In the genomic region with DNA sequence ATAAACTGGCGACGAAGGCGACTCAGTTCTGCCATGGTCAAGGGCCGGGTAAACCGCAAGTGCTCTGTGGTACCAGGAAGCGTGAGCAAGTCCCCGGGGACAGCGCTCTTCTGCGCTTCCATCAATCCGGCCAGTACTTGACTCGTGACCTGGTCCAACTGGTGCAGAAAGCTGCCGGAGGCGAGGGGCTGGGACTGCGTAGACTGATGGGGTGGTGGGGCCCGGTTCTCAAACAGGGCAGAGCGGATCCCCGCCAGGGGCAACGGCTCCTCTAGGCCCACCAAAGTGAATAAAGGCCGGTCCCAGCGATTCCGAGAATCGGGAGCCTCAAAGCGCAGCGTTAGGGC, we compare ENCODE assay signal across 8 cellular contexts. TPM values are rescaled to one million over a fixed set of nuclear protein-coding genes. Genes with fewer than 3 reads are reported as not detected.
DNase-seq lines count a peak whose midpoint lies in the region; ATAC-seq and TF ChIP-seq lines count a peak whose summit lies in the region.

No MANE protein-coding gene starts in this region.

- H3K27ac Mint-ChIP-seq in CD8-positive, alpha-beta T cell, result peak overlapping the region; percentile 95
- H3K27ac Mint-ChIP-seq in activated T-helper 1 cell treated with anti-CD3 and anti-CD28 coated beads, Interleukin-12 subunit alpha, Interleukin-12 subunit beta, Interleukin-2, Interleukin-4 antibody, amounts not matched to agents 30 ng/mL and 10 ng/mL and 1 ng/mL, durations not matched to agents 14 hours and 24 hours and 36 hours, result peak overlapping the region; percentile 89

- H3K27me3 ChIP-seq in CD8-positive, alpha-beta T cell (ENCODE audit: insufficient read depth, low read length), result no peaks in the 10 kb centered on the region
- H3K27me3 ChIP-seq in KMS-11 (ENCODE audit: insufficient read depth, low read depth), result no peaks in the 10 kb centered on the region

- peak overlapping the region; percentile 88 for H3K9ac ChIP-seq in KMS-11

- H3K4me1 ChIP-seq in CD8-positive, alpha-beta T cell (ENCODE audit: insufficient read depth, low read length), result peaks cover 30% of the 10 kb centered on the region
- H3K4me1 ChIP-seq in KMS-11 (ENCODE audit: low read depth, poor library complexity, severe bottlenecking), result peaks cover 25% of the 10 kb centered on the region

- peak overlapping the region; percentile 92 for H3K4me3 Mint-ChIP-seq in CD8-positive, alpha-beta T cell
- H3K4me3 Mint-ChIP-seq in activated T-helper 1 cell treated with anti-CD3 and anti-CD28 coated beads, Interleukin-12 subunit alpha, Interleukin-12 subunit beta, Interleukin-2, Interleukin-4 antibody, amounts not matched to agents 30 ng/mL and 10 ng/mL and 1 ng/mL, durations not matched to agents 14 hours and 24 hours and 36 hours, result peak overlapping the region; percentile 93

- no peaks in the 10 kb centered on the region for H3K9me3 ChIP-seq in CD8-positive, alpha-beta T cell (ENCODE audit: low read length)

- H3K4me1 Mint-ChIP-seq in CD8-positive, alpha-beta T cell (ENCODE audit: low read depth), result peaks cover 38% of the 10 kb centered on the region
- peaks cover 39% of the 10 kb centered on the region for H3K4me1 Mint-ChIP-seq in activated T-helper 1 cell treated with anti-CD3 and anti-CD28 coated beads, Interleukin-12 subunit alpha, Interleukin-12 subunit beta, Interleukin-2, Interleukin-4 antibody, amounts not matched to agents 30 ng/mL and 10 ng/mL and 1 ng/mL, durations not matched to agents 14 hours and 24 hours and 36 hours (ENCODE audit: low read depth)

- H3K27me3 Mint-ChIP-seq in CD8-positive, alpha-beta T cell (ENCODE audit: low read depth), result no peaks in the 10 kb centered on the region
- H3K27me3 Mint-ChIP-seq in activated T-helper 1 cell treated with anti-CD3 and anti-CD28 coated beads, Interleukin-12 subunit alpha, Interleukin-12 subunit beta, Interleukin-2, Interleukin-4 antibody, amounts not matched to agents 30 ng/mL and 10 ng/mL and 1 ng/mL, durations not matched to agents 14 hours and 24 hours and 36 hours (ENCODE audit: insufficient read depth), result no peaks in the 10 kb centered on the region

- CTCF ChIA-PET in CD8-positive, alpha-beta T cell (lab: Charles Lee), result no interaction called here

- peak; percentile 8 for ATAC-seq in CD8-positive, alpha-beta T cell
- ATAC-seq in GM19395 (IDR thresholded peaks at IDR 0.05; ENCODE audit: unreplicated experiment), result peak; percentile 31
- ATAC-seq in omental fat pad (ENCODE audit: low FRiP score), result peak; percentile 53

- H3K36me3 Mint-ChIP-seq in CD8-positive, alpha-beta T cell, result peaks cover 31% of the 10 kb centered on the region
- peaks cover 39% of the 10 kb centered on the region for H3K36me3 Mint-ChIP-seq in activated T-helper 1 cell treated with anti-CD3 and anti-CD28 coated beads, Interleukin-12 subunit alpha, Interleukin-12 subunit beta, Interleukin-2, Interleukin-4 antibody, amounts not matched to agents 30 ng/mL and 10 ng/mL and 1 ng/mL, durations not matched to agents 14 hours and 24 hours and 36 hours (ENCODE audit: low read depth)

- intact Hi-C loops in CD8-positive, alpha-beta T cell (cut with DNase I, micrococcal nuclease), result loop anchor here (1.0 to 10.0 kb wide), 7 partner anchors 24 to 1162 kb away; a partner anchor contains a TSS
- intact Hi-C loops in activated T-helper 1 cell treated with anti-CD3 and anti-CD28 coated beads, Interleukin-12 subunit alpha, Interleukin-12 subunit beta, Interleukin-2, Interleukin-4 antibody, amounts not matched to agents 30 ng/mL and 10 ng/mL and 1 ng/mL, durations not matched to agents 14 hours and 24 hours and 36 hours (cut with micrococcal nuclease), result loop anchor here (1.0 to 10.0 kb wide), 6 partner anchors 24 to 798 kb away; a partner anchor contains a TSS

- POLR2A ChIA-PET in CD8-positive, alpha-beta T cell (lab: Charles Lee), result interaction anchor here (0.6 to 2.5 kb wide), 10 partner anchors 8 to 1396 kb away, joined by 3 to 33 read pairs (median 4); a partner anchor contains a TSS

- H3K79me2 ChIP-seq in KMS-11 (ENCODE audit: insufficient read depth, low read depth), result peaks cover 42% of the 10 kb centered on the region

- peak overlapping the region; percentile 80 for H3K4me3 ChIP-seq in CD8-positive, alpha-beta T cell (ENCODE audit: low read depth, low read length)
- peak overlapping the region; percentile 98 for H3K4me3 ChIP-seq in KMS-11 (IDR thresholded peaks at IDR 0.05; ENCODE audit: insufficient read depth, low read depth, low read length)

- H3K9me3 Mint-ChIP-seq in CD8-positive, alpha-beta T cell, result no peaks in the 10 kb centered on the region
- no peaks in the 10 kb centered on the region for H3K9me3 Mint-ChIP-seq in activated T-helper 1 cell treated with anti-CD3 and anti-CD28 coated beads, Interleukin-12 subunit alpha, Interleukin-12 subunit beta, Interleukin-2, Interleukin-4 antibody, amounts not matched to agents 30 ng/mL and 10 ng/mL and 1 ng/mL, durations not matched to agents 14 hours and 24 hours and 36 hours

- TF ChIP-seq CTCF in CD8-positive, alpha-beta T cell (IDR thresholded peaks at IDR 0.05), result no peak
- TF ChIP-seq CTCF in KMS-11 (conservative IDR thresholded peaks at IDR 0.05; ENCODE audit: low read depth, low read length), result no peak
- TF ChIP-seq CTCF in omental fat pad (IDR thresholded peaks at IDR 0.05), result no peak

- H3K27ac ChIP-seq in CD8-positive, alpha-beta T cell (ENCODE audit: low read depth, low read length), result peak overlapping the region; percentile 89
- peak overlapping the region; percentile 76 for H3K27ac ChIP-seq in KMS-11

- peak overlapping the region; percentile 54 for H2AFZ ChIP-seq in KMS-11 (ENCODE audit: low read depth)

- H3K4me2 ChIP-seq in KMS-11, result peak overlapping the region; percentile 85

- H3K36me3 ChIP-seq in CD8-positive, alpha-beta T cell (ENCODE audit: insufficient read depth, low read length), result no peaks in the 10 kb centered on the region
- no peaks in the 10 kb centered on the region for H3K36me3 ChIP-seq in KMS-11 (ENCODE audit: insufficient read depth)

- 0 out of 2 replicates have a peak, but pooled peaks cover 6% of the 10 kb centered on the region for H4K20me1 ChIP-seq in KMS-11 (ENCODE audit: insufficient read depth)

- DNase-seq in CD8-positive, alpha-beta T cell, result peak in 2 of 7 experiments; percentile 6 to 14
- no peak for DNase-seq in activated T-helper 1 cell treated with anti-CD3 and anti-CD28 coated beads, Interleukin-12 subunit alpha, Interleukin-12 subunit beta, Interleukin-2, Interleukin-4 antibody, amounts not matched to agents 30 ng/mL and 10 ng/mL and 1 ng/mL, durations not matched to agents 14 hours and 24 hours and 36 hours (ENCODE audit: low spot score)
- DNase-seq in globus pallidus (ENCODE audit: low spot score) (peak; percentile 7), omental fat pad (ENCODE audit: low spot score) (peak; percentile 24), NCI-H2171 treated with DMSO at 0.1 percent for 48 hours (lab: John Stamatoyannopoulos, UW) (no peak), SW 1271 (lab: John Stamatoyannopoulos, UW) (no peak)

RNA-seq across cellular contexts. Expression of a gene that starts 0.9 kb away (rescaled TPM):
- total RNA-seq in CD8-positive, alpha-beta T cell, result 10 to 100 TPM; 23.6 to 24.7 TPM
- total RNA-seq in activated T-helper 1 cell treated with anti-CD3 and anti-CD28 coated beads, Interleukin-12 subunit alpha, Interleukin-12 subunit beta, Interleukin-2, Interleukin-4 antibody, amounts not matched to agents 30 ng/mL and 10 ng/mL and 1 ng/mL, durations not matched to agents 14 hours and 24 hours and 36 hours, result 21.6 and 22.4 TPM in 2 replicates
- total RNA-seq in omental fat pad, result 10 to 100 TPM in 2 of 4 donors, 1 to 10 TPM in 2; 7.6 to 23.4 (median 10.2) TPM

RNA-seq across cellular contexts. Expression of a gene that starts 22.2 kb away (rescaled TPM):
- total RNA-seq in CD8-positive, alpha-beta T cell, result 10 to 100 TPM; 15.2 to 16.0 TPM
- 46.0 and 46.7 TPM in 2 replicates for total RNA-seq in activated T-helper 1 cell treated with anti-CD3 and anti-CD28 coated beads, Interleukin-12 subunit alpha, Interleukin-12 subunit beta, Interleukin-2, Interleukin-4 antibody, amounts not matched to agents 30 ng/mL and 10 ng/mL and 1 ng/mL, durations not matched to agents 14 hours and 24 hours and 36 hours
- total RNA-seq in omental fat pad, result 10 to 100 TPM; 35.9 to 54.7 (median 43.2) TPM

RNA-seq across cellular contexts. Expression of a gene that starts 23.3 kb away (rescaled TPM):
- 10 to 100 TPM; 38.4 to 39.7 TPM for total RNA-seq in CD8-positive, alpha-beta T cell
- 44.9 and 47.5 TPM in 2 replicates for total RNA-seq in activated T-helper 1 cell treated with anti-CD3 and anti-CD28 coated beads, Interleukin-12 subunit alpha, Interleukin-12 subunit beta, Interleukin-2, Interleukin-4 antibody, amounts not matched to agents 30 ng/mL and 10 ng/mL and 1 ng/mL, durations not matched to agents 14 hours and 24 hours and 36 hours
- 10 to 100 TPM; 43.6 to 55.9 (median 52.6) TPM for total RNA-seq in omental fat pad

RNA-seq across cellular contexts. Expression of a gene that starts 42.3 kb away (rescaled TPM):
- not detected for total RNA-seq in CD8-positive, alpha-beta T cell
- 0.05 TPM in 2 replicates for total RNA-seq in activated T-helper 1 cell treated with anti-CD3 and anti-CD28 coated beads, Interleukin-12 subunit alpha, Interleukin-12 subunit beta, Interleukin-2, Interleukin-4 antibody, amounts not matched to agents 30 ng/mL and 10 ng/mL and 1 ng/mL, durations not matched to agents 14 hours and 24 hours and 36 hours
- total RNA-seq in omental fat pad, result under 1 TPM in 3 of 4 donors, not detected in 1; under 0.01 to 0.12 (median under 0.01) TPM

Comparison
In these comparisons a context has a peak if more than half of its experiments do, and no peak if none do; other contexts are left out.
1. DNase-seq: peak in globus pallidus (single experiment) and omental fat pad (single experiment); none in activated T-helper 1 cell treated with anti-CD3 and anti-CD28 coated beads, Interleukin-12 subunit alpha, Interleukin-12 subunit beta, Interleukin-2, Interleukin-4 antibody, amounts not matched to agents 30 ng/mL and 10 ng/mL and 1 ng/mL, durations not matched to agents 14 hours and 24 hours and 36 hours (single experiment), NCI-H2171 treated with DMSO at 0.1 percent for 48 hours (single experiment) and SW 1271 (0 of 2).
2. Peak in every context shown above with its lines, with median percentiles within 50 percentile points of each other: ATAC-seq.